In the genomic region with DNA sequence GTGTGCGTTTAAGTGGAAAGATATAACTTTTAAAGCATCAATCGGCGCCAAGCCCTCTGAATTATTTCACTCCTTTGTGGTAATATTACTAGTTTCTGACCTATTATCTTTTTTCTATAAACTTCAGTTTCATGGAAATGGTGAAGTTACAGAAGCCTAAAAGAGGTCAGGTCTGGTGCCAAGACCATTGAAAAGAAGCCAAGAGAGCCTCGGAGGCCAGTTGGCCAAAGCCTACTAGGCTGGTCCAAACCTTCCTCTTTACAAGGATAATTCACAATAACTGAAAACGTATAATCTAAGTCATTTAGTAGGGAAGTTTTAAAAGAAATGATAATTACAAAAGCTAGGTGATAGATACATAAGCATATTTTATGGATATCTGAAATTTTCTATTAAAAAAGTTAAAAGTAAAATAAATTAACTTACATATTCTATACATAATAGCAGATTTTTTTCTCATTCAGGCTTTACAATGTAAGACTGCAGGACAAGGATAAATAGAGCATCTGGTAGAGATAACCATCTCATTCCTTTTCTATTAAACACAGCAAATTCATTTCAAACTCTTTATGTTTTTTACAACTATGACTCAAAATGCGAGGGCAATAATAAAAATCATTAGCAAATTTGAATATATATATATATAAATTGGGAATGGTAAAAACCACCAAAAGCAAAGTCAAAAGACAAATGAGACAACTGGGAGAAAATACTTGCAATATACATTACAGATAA, we compare ENCODE assay signal across 18 cellular contexts. TPM values are rescaled to one million over a fixed set of nuclear protein-coding genes. Genes with fewer than 3 reads are reported as not detected.
A peak's percentile ranks its signal among the peaks of the same experiment; 100 is the strongest.
DNase-seq lines count a peak whose midpoint lies in the region; ATAC-seq and TF ChIP-seq lines count a peak whose summit lies in the region.
"Had no signal": no experiment of that assay in that cellular context is flagged by ENCODE, and none has a peak within 500 bp of the region (broad histone marks: within the 10 kb centered on the region; RNA-seq: fewer than 3 reads in every experiment).

No MANE protein-coding gene starts in this region.

- TF ChIP-seq CTCF in heart left ventricle (IDR thresholded peaks at IDR 0.05): no peak
- TF ChIP-seq CTCF in SK-N-SH (IDR thresholded peaks at IDR 0.05): no peak

- CTCF ChIA-PET in SK-N-SH (lab: Yijun Ruan, JAX): interaction anchor here (0.6 to 2.0 kb wide), 3 partner anchors 15 to 45 kb away, joined by 3 to 4 read pairs (median 3); no protein-coding TSS in a partner anchor

- H3K9me2 ChIP-seq in SK-N-SH: no peaks in the 10 kb centered on the region

- H3K4me2 ChIP-seq in SK-N-SH: peak overlapping the region; percentile 49

- no peaks in the 10 kb centered on the region for H3K27me3 ChIP-seq in right cardiac atrium (ENCODE audit: control insufficient read depth, insufficient read depth)
- H3K27me3 ChIP-seq in heart left ventricle: no peaks in the 10 kb centered on the region
- no peaks in the 10 kb centered on the region for H3K27me3 ChIP-seq in SK-N-SH (ENCODE audit: insufficient read depth)
- H3K27me3 ChIP-seq: Peyer's patch, SJSA1 had no signal

- H3K36me3 ChIP-seq in heart left ventricle (peaks cover 0 to 6% (median 0%) of the 10 kb centered on the region in 9 donors), SK-N-SH (replicated peaks in 1 of 2; ENCODE audit: control insufficient read depth in 1 of 2, insufficient read depth in 2 of 2, low read length in 1 of 2) (peaks cover 6 to 29% of the 10 kb centered on the region in 2 experiments)
- H3K36me3 ChIP-seq: Peyer's patch had no signal

- ATAC-seq in right cardiac atrium (no peak), heart left ventricle (no peak), GM21423 (IDR thresholded peaks at IDR 0.05; ENCODE audit: unreplicated experiment) (no peak)

- H3K4me3 ChIP-seq in right cardiac atrium (ENCODE audit: low read length) (no peak overlapping the region), heart left ventricle (no peak overlapping the region), SK-N-SH (ENCODE audit: low read depth in 2 of 2, low read length in 1 of 2) (no peak overlapping the region)
- H3K4me3 ChIP-seq: Peyer's patch, SJSA1 had no signal

- 73% methylated on average over 6 of the region's 6 CpGs for WGBS in right cardiac atrium
- 76 to 82% (median 78%) methylated on average over 6 of the region's 6 CpGs for WGBS in heart left ventricle, 4 donors
- WGBS in SK-N-SH (ENCODE audit: low lambda C conversion rate): 75% methylated on average over 6 of the region's 6 CpGs

- POLR2A ChIA-PET in SK-N-SH (lab: Yijun Ruan, JAX): no interaction called here

- H3K4me1 ChIP-seq in right cardiac atrium (ENCODE audit: control insufficient read depth, insufficient read depth, low read length): peaks cover 3% of the 10 kb centered on the region
- H3K4me1 ChIP-seq in heart left ventricle: peaks cover 0 to 71% (median 33%) of the 10 kb centered on the region in 12 donors
- H3K4me1 ChIP-seq in SK-N-SH (ENCODE audit: control insufficient read depth in 1 of 2, insufficient read depth in 2 of 2, low read depth in 1 of 2, low read length in 1 of 2): peaks cover 3 to 43% of the 10 kb centered on the region in 2 experiments; a peak in 3 of 4 replicates
- H3K4me1 ChIP-seq: Caco-2, Peyer's patch had no signal

- H3K9me3 ChIP-seq in right cardiac atrium (ENCODE audit: control insufficient read depth, low read length) (no peaks in the 10 kb centered on the region), heart left ventricle (no peaks in the 10 kb centered on the region), SK-N-SH (no peaks in the 10 kb centered on the region)
- H3K9me3 ChIP-seq: Caco-2, Peyer's patch had no signal

- H3K27ac ChIP-seq in right cardiac atrium (ENCODE audit: low read length): no peak overlapping the region
- no peak overlapping the region for H3K27ac ChIP-seq in heart left ventricle
- H3K27ac ChIP-seq in SK-N-SH (ENCODE audit: low read depth in 2 of 2, low read length in 1 of 2): peak overlapping the region; percentile 40 to 82; a peak in 3 of 4 replicates
- H3K27ac ChIP-seq: 22Rv1, Peyer's patch, SJSA1 had no signal

- H2AFZ ChIP-seq in SK-N-SH (ENCODE audit: low read depth): no peak overlapping the region

- TF ChIP-seq POLR2A in heart left ventricle (IDR thresholded peaks at IDR 0.05): no peak

- intact Hi-C loops in right cardiac atrium (cut with DNase I) (no loop called here), heart left ventricle (cut with DNase I) (loop anchor here in 2 of 10 donors (2.0 to 10.0 kb wide), 2 partner anchors 20 to 48 kb away; a partner anchor contains a TSS)

- no peaks in the 10 kb centered on the region for H4K20me1 ChIP-seq in SK-N-SH (ENCODE audit: insufficient read depth)

- no peak; a peak in 1 of 4 replicates for TF ChIP-seq EP300 in SK-N-SH (IDR thresholded peaks at IDR 0.05; ENCODE audit: borderline replicate concordance in 1 of 2, low read depth in 1 of 2, low read length in 1 of 2)

- no peak overlapping the region for H3K9ac ChIP-seq in SK-N-SH

- peaks cover 20% of the 10 kb centered on the region for H3F3A ChIP-seq in SK-N-SH (replicated peaks; ENCODE audit: insufficient read depth)

- peak; percentile 15 to 54 (median 41) for DNase-seq in right cardiac atrium
- DNase-seq in heart left ventricle: no peak
- no peak for DNase-seq in SK-N-SH
- DNase-seq in globus pallidus (ENCODE audit: low spot score): peak; percentile 52
- DNase-seq in activated naive CD4-positive, alpha-beta T cell (lab: John Stamatoyannopoulos, UW): no peak
- no peak for DNase-seq in NCI-H187 (lab: John Stamatoyannopoulos, UW)
- no peak for DNase-seq in stimulated activated CD4-positive, alpha-beta T cell treated with anti-CD3 and anti-CD28 coated beads, Interleukin-15, amount 100 ng/mL, for 24 hours
- DNase-seq: Caco-2; CD4-positive, alpha-beta T cell; NCI-H1048; NCI-H1436; NCI-H2081; NCI-H2171 treated with DMSO at 0.1 percent for 48 hours; NK-92 treated with Interleukin-12 subunit alpha and Interleukin-12 subunit beta, amount 100 ng/mL, for 24 hours; Peyer's patch had no signal

- peaks cover 97% of the 10 kb centered on the region for H3K79me2 ChIP-seq in SK-N-SH (ENCODE audit: insufficient read depth)

- no peak for TF ChIP-seq RAD21 in SK-N-SH (IDR thresholded peaks at IDR 0.05; ENCODE audit: low read length)

TF ChIP-seq in SK-N-SH, 30 proteins besides CTCF, POLR2A, EP300 and RAD21:
- TF ChIP-seq FOSL2 (IDR thresholded peaks at IDR 0.05; ENCODE audit: borderline replicate concordance, low read depth) (peak; percentile 14; the same call in 1 of the 2 replicates), TCF12 (IDR thresholded peaks at IDR 0.05) (peak; percentile 63; the same call in 1 of the 2 replicates)
- TF ChIP-seq, protein P1, sequence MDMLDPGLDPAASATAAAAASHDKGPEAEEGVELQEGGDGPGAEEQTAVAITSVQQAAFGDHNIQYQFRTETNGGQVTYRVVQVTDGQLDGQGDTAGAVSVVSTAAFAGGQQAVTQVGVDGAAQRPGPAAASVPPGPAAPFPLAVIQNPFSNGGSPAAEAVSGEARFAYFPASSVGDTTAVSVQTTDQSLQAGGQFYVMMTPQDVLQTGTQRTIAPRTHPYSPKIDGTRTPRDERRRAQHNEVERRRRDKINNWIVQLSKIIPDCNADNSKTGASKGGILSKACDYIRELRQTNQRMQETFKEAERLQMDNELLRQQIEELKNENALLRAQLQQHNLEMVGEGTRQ (IDR thresholded peaks at IDR 0.05; ENCODE audit: borderline replicate concordance, low read depth, low read length): no peak

RNA-seq across cellular contexts. Expression of a gene that starts 49.2 kb away (rescaled TPM):
- total RNA-seq in right cardiac atrium: 10 to 100 TPM; 37.9 to 50.2 (median 46.7) TPM
- polyA plus RNA-seq in right cardiac atrium: 6.7 TPM
- 100 to 1,000 TPM in 1 of 9 donors, 10 to 100 TPM in 8; 29.2 to 103 (median 54.1) TPM for total RNA-seq in heart left ventricle
- 10 to 100 TPM in 1 of 2 donors, 1 to 10 TPM in 1; 5.0 to 14.2 TPM for polyA plus RNA-seq in heart left ventricle
- 13.8 and 17.4 TPM in 2 replicates for polyA plus RNA-seq in SK-N-SH (2012; rRNA removed)
- polyA plus RNA-seq in SK-N-SH (2012; cell fraction: cytosol; rRNA removed): 10.2 and 14.0 TPM in 2 replicates
- polyA plus RNA-seq in SK-N-SH (2012; cell fraction: nucleus; rRNA removed): 22.9 and 35.1 TPM in 2 replicates

Comparison
In these comparisons a context has a peak if more than half of its experiments do, and no peak if none do; other contexts are left out.
1. DNase-seq: peak in right cardiac atrium (3 of 3) and globus pallidus (single experiment); none in heart left ventricle (0 of 5), SK-N-SH (single experiment), activated naive CD4-positive, alpha-beta T cell (0 of 4), NCI-H187 (0 of 2) and stimulated activated CD4-positive, alpha-beta T cell treated with anti-CD3 and anti-CD28 coated beads, Interleukin-15, amount 100 ng/mL, for 24 hours (single experiment).
2. H3K27ac ChIP-seq: peak in SK-N-SH (2 of 2); none in right cardiac atrium (single experiment) and heart left ventricle (0 of 12).